Comparison of ENCODE assay signal across 23 cellular contexts in genomic region chr12:15530361-15530760, GRCh38.
DNase-seq lines count a peak whose midpoint lies in the region; ATAC-seq, FAIRE-seq and TF ChIP-seq lines count a peak whose summit lies in the region.
"Had no signal": no experiment of that assay in that cellular context is flagged by ENCODE, and none has a peak within 500 bp of the region (broad histone marks: within the 10 kb centered on the region; RNA-seq: fewer than 3 reads in every experiment).

No MANE protein-coding gene starts in this region.

- no peak for TF ChIP-seq CTCF in bronchial epithelial cell (IDR thresholded peaks at IDR 0.05; ENCODE audit: insufficient read depth, low read length, severe bottlenecking)
- TF ChIP-seq CTCF in kidney (IDR thresholded peaks at IDR 0.05; ENCODE audit: borderline replicate concordance, extremely low read depth, insufficient read depth), result no peak
- TF ChIP-seq CTCF in tibial artery (IDR thresholded peaks at IDR 0.05), result no peak

- FAIRE-seq in bronchial epithelial cell (lab: Jason Lieb, UNC), result no peak
- FAIRE-seq in kidney (lab: Jason Lieb, UNC), result peak; percentile 30
- FAIRE-seq: A549, GM18507 had no signal

- intact Hi-C loops in kidney (cut with DNase I) (no loop called here), tibial artery (cut with DNase I; ENCODE audit: low total_unique reads) (loop anchor here (5.0 kb wide), 1 partner anchor 52 kb away; no protein-coding TSS in a partner anchor)

- peak; percentile 33 for DNase-seq in HCEC 1CT
- peak; percentile 18 for DNase-seq in bronchial epithelial cell (ENCODE audit: low read depth)
- no peak for DNase-seq in kidney
- DNase-seq in tibial artery, result no peak
- no peak for DNase-seq in middle frontal gyrus (ENCODE audit: extremely low spot score, low spot score)
- DNase-seq: C1 segment of cervical spinal cord; CD4-positive, alpha-beta memory T cell; COR-L47; DMS53; H9; HFFc6; KBM-7; MM.1S; NCI-H2029; NCI-H446; NCI-H524 treated with DMSO at 0.1 percent for 48 hours; NCI-H774; PC-3 had no signal

- no peak overlapping the region for H3K27ac ChIP-seq in kidney (ENCODE audit: low read depth in 2 of 2, low read length in 2 of 2)
- H3K27ac ChIP-seq in tibial artery, result peak overlapping the region; percentile 19 to 26
- H3K27ac ChIP-seq: A549 had no signal

- H3K4me1 ChIP-seq in kidney (ENCODE audit: control insufficient read depth in 1 of 2, insufficient read depth in 1 of 2, low read depth in 1 of 2, low read length in 2 of 2) (peaks cover 0 to 2% of the 10 kb centered on the region in 2 donors), tibial artery (peaks cover 0 to 40% (median 9%) of the 10 kb centered on the region in 4 donors)

- no peak overlapping the region for H3K9ac ChIP-seq in kidney (ENCODE audit: low read length in 2 of 2)

- H3K9me3 ChIP-seq in kidney (ENCODE audit: control insufficient read depth in 1 of 2, low read length in 2 of 2) (no peaks in the 10 kb centered on the region), tibial artery (no peaks in the 10 kb centered on the region)
- H3K9me3 ChIP-seq: A549 had no signal

- no peaks in the 10 kb centered on the region for H3K36me3 ChIP-seq in bronchial epithelial cell (ENCODE audit: control insufficient read depth, insufficient read depth, low read length)
- H3K36me3 ChIP-seq in kidney (ENCODE audit: control insufficient read depth in 1 of 2, insufficient read depth in 2 of 2, low read length in 2 of 2), result no peaks in the 10 kb centered on the region
- no peaks in the 10 kb centered on the region for H3K36me3 ChIP-seq in tibial artery

- no peaks in the 10 kb centered on the region for H3K27me3 ChIP-seq in bronchial epithelial cell (ENCODE audit: control insufficient read depth, insufficient read depth, low read length)
- no peaks in the 10 kb centered on the region for H3K27me3 ChIP-seq in tibial artery

- ATAC-seq in HG03159 (IDR thresholded peaks at IDR 0.05; ENCODE audit: unreplicated experiment) (no peak), GM18873 (IDR thresholded peaks at IDR 0.05; ENCODE audit: low FRiP score, unreplicated experiment) (no peak)
- ATAC-seq: A549, GM23338, PC-3 had no signal

- H3K4me3 ChIP-seq in bronchial epithelial cell (ENCODE audit: low read depth, low read length) (no peak overlapping the region), kidney (ENCODE audit: low read length in 2 of 2) (no peak overlapping the region), tibial artery (no peak overlapping the region)
- H3K4me3 ChIP-seq: A549, GM23338 had no signal

Comparison
In these comparisons a context has a peak if more than half of its experiments do, and no peak if none do; other contexts are left out.
1. DNase-seq: peak in HCEC 1CT (single experiment) and bronchial epithelial cell (single experiment); none in kidney (single experiment), tibial artery (0 of 2) and middle frontal gyrus (single experiment).
2. H3K27ac ChIP-seq: peak in tibial artery (2 of 2); none in kidney (0 of 2).